25 cellular contexts compared by ENCODE assay signal in the genomic region with DNA sequence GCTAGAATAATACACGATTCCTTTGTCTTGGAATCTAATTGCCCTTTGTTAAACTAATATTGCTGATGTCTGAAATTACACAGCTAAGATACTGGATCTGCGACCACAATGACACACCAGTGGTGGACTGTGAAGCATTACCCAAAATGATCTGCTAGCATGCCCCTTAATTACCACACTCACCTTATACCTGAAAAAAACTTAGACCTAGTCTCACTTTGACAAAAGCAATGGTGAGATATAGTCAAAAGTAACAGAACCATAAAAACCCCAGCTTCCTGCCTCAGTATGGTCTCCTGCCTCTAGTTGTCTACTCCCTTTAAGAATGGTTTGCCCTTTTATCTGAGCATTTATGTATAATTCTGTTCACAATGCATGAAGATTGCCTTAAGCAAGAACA. TPM values are rescaled to one million over a fixed set of nuclear protein-coding genes. Genes with fewer than 3 reads are reported as not detected.
"Had no signal": no experiment of that assay in that cellular context is flagged by ENCODE, and none has a peak within 500 bp of the region (broad histone marks: within the 10 kb centered on the region; RNA-seq: fewer than 3 reads in every experiment).

No MANE protein-coding gene starts in this region.

- H3K4me1 Mint-ChIP-seq: neural progenitor cell had no signal

- DNase-seq: dermis blood vessel endothelial cell; esophagus squamous epithelium; foreskin fibroblast; head of caudate nucleus; kidney; left cardiac atrium; left ventricle myocardium inferior; lower lobe of right lung; mesenchymal stem cell; midbrain; nucleus accumbens; ovary; right cardiac atrium; small intestine; stimulated activated CD4-positive, alpha-beta T cell treated with anti-CD3 and anti-CD28 coated beads, Interleukin-12 subunit alpha, Interleukin-12 subunit beta, amount 100 ng/mL, for 4 hours; stimulated activated naive CD4-positive, alpha-beta T cell treated with Interleukin-2 at 50 U/mL for 16 hours; testis; upper lobe of right lung had no signal

- H3K27ac Mint-ChIP-seq: natural killer cell treated with Interleukin-12 subunit alpha and Interleukin-12 subunit beta and Interleukin-15 and Interleukin-18, amount 100 ng/mL, for 72 hours; neural progenitor cell had no signal

- H3K9me3 Mint-ChIP-seq: natural killer cell treated with Interleukin-12 subunit alpha and Interleukin-12 subunit beta and Interleukin-15 and Interleukin-18, amount 100 ng/mL, for 72 hours; neural progenitor cell had no signal

- H3K27me3 Mint-ChIP-seq: natural killer cell treated with Interleukin-12 subunit alpha and Interleukin-12 subunit beta and Interleukin-15 and Interleukin-18, amount 100 ng/mL, for 72 hours had no signal

- H3K4me3 Mint-ChIP-seq: natural killer cell treated with Interleukin-12 subunit alpha and Interleukin-12 subunit beta and Interleukin-15 and Interleukin-18, amount 100 ng/mL, for 72 hours; neural progenitor cell had no signal

- FAIRE-seq: kidney, small intestine had no signal

- ATAC-seq: left cardiac atrium, lower lobe of right lung, right cardiac atrium, upper lobe of right lung had no signal

RNA-seq across cellular contexts. Expression of gene ERVW-1, which starts 20.8 kb away (rescaled TPM):
- total RNA-seq: dermis blood vessel endothelial cell; epithelial cell of proximal tubule; esophagus squamous epithelium; kidney; left cardiac atrium; left ventricle myocardium inferior; lower lobe of right lung; natural killer cell treated with Interleukin-12 subunit alpha and Interleukin-12 subunit beta and Interleukin-15 and Interleukin-18, amount 100 ng/mL, for 72 hours; ovary; posterior vena cava; right cardiac atrium; subcutaneous adipose tissue; tibial nerve; upper lobe of right lung; vagina had no signal
